Comparison of ENCODE assay signal across 8 cellular contexts in genomic region chr11:63020671-63021255, GRCh38. TPM values are rescaled to one million over a fixed set of nuclear protein-coding genes. Genes with fewer than 3 reads are reported as not detected.
A peak's percentile ranks its signal among the peaks of the same experiment; 100 is the strongest.
DNase-seq lines count a peak whose midpoint lies in the region; ATAC-seq, FAIRE-seq and TF ChIP-seq lines count a peak whose summit lies in the region.

No MANE protein-coding gene starts in this region.

- in situ Hi-C loops in transverse colon (cut with MboI; ENCODE audit: low pct_ligation_motif_present in 1 of 4, low pct_unique_long_range_greater_than_20kb in 1 of 4, low sequenced_read_pairs in 3 of 4), result loop anchor here in 3 of 4 donors (5.0 kb wide), 1 partner anchor 113 kb away; no protein-coding TSS in a partner anchor

- no peaks in the 10 kb centered on the region for H3K9me1 ChIP-seq in endothelial cell of umbilical vein (replicated peaks; ENCODE audit: control insufficient read depth, extremely low read depth, insufficient read depth, low read length)

- TF ChIP-seq POLR2A in endothelial cell of umbilical vein (IDR thresholded peaks at IDR 0.05; ENCODE audit: low read depth, low read length), result no peak
- no peak for TF ChIP-seq POLR2A in transverse colon (IDR thresholded peaks at IDR 0.05)

- intact Hi-C loops in PC-9 (cut with micrococcal nuclease; ENCODE audit: unreplicated experiment) (loop anchor here (5.0 kb wide), 1 partner anchor 233 kb away; the partner anchor contains the start of gene TMEM179B), endothelial cell of umbilical vein (cut with micrococcal nuclease) (loop anchor here (5.0 kb wide), 1 partner anchor 192 kb away; no protein-coding TSS in a partner anchor), transverse colon (cut with DNase I; ENCODE audit: low total_unique reads) (no loop called here)

- DNase-seq in NCI-H748 (lab: John Stamatoyannopoulos, UW; ENCODE audit: unreplicated experiment) (peak; percentile 19), NCI-H748 treated with DMSO at 0.1 percent for 48 hours (lab: John Stamatoyannopoulos, UW) (no peak), PC-9 (no peak), endothelial cell of umbilical vein (ENCODE audit: low read depth, low spot score) (no peak), transverse colon (no peak), AML-193 (lab: John Stamatoyannopoulos, UW) (no peak)
- DNase-seq in stimulated activated CD4-positive, alpha-beta T cell treated with anti-CD3 and anti-CD28 coated beads, TNF-alpha, amount 100 ng/mL, for 48 hours (ENCODE audit: low read depth in 3 of 3), result peak in 2 of 3 donors; percentile 12 to 20

- TF ChIP-seq CTCF in PC-9 (conservative IDR thresholded peaks at IDR 0.05), result peak; percentile 60
- peak; percentile 45 to 55 for TF ChIP-seq CTCF in endothelial cell of umbilical vein (IDR thresholded peaks at IDR 0.05; ENCODE audit: extremely low read depth in 1 of 2, insufficient read depth in 1 of 2, low read depth in 1 of 2, low read length in 2 of 2)
- TF ChIP-seq CTCF in transverse colon (IDR thresholded peaks at IDR 0.05), result peak in 2 of 5 experiments; percentile 8 to 10

- no peak overlapping the region for H3K9ac ChIP-seq in endothelial cell of umbilical vein (replicated peaks; ENCODE audit: extremely low read depth, insufficient read depth, low read length)

- H2AFZ ChIP-seq in PC-9 (no peak overlapping the region), endothelial cell of umbilical vein (ENCODE audit: low read depth, low read length) (no peak overlapping the region)

- H3K4me2 ChIP-seq in PC-9 (no peak overlapping the region), endothelial cell of umbilical vein (ENCODE audit: insufficient read depth, low read length) (no peak overlapping the region)

- H3K27me3 ChIP-seq in PC-9 (ENCODE audit: insufficient read depth, low read depth) (peaks cover 77% of the 10 kb centered on the region), endothelial cell of umbilical vein (ENCODE audit: control insufficient read depth in 2 of 2, insufficient read depth in 2 of 2, low read length in 2 of 2) (peaks cover 4 to 10% of the 10 kb centered on the region in 2 experiments), transverse colon (peaks cover 3% of the 10 kb centered on the region)

- no peak for FAIRE-seq in endothelial cell of umbilical vein (lab: Jason Lieb, UNC)

- H3K36me3 ChIP-seq in PC-9 (ENCODE audit: low read depth), result no peaks in the 10 kb centered on the region
- H3K36me3 ChIP-seq in endothelial cell of umbilical vein (ENCODE audit: control insufficient read depth in 2 of 2, extremely low read depth in 1 of 2, insufficient read depth in 2 of 2, low read length in 2 of 2), result no peaks in the 10 kb centered on the region
- no peaks in the 10 kb centered on the region for H3K36me3 ChIP-seq in transverse colon

- CTCF ChIA-PET in PC-9 (lab: Charles Lee), result interaction anchor here (0.5 kb wide), 1 partner anchor 147 kb away, joined by 9 read pairs; no protein-coding TSS in a partner anchor
- CTCF ChIA-PET in endothelial cell of umbilical vein (lab: Charles Lee), result interaction anchor here (0.6 to 8.7 kb wide), 10 partner anchors 9 to 1892 kb away, joined by 3 to 488 read pairs (median 4); no protein-coding TSS in a partner anchor

- no TSS peak for BruUV-seq in PC-9 (replicated peaks; lab: Mats Ljungman, UMichigan)
- BruUV-seq in endothelial cell of umbilical vein (replicated peaks; lab: Mats Ljungman, UMichigan), result no TSS peak

- no peak overlapping the region for H3K27ac ChIP-seq in PC-9
- H3K27ac ChIP-seq in endothelial cell of umbilical vein (ENCODE audit: insufficient read depth, low read depth, low read length), result no peak overlapping the region
- no peak overlapping the region for H3K27ac ChIP-seq in transverse colon

- POLR2A ChIA-PET in PC-9 (lab: Charles Lee; ENCODE audit: unreplicated experiment), result no interaction called here
- POLR2A ChIA-PET in endothelial cell of umbilical vein (lab: Charles Lee), result no interaction called here

- no peak for TF ChIP-seq EP300 in transverse colon (IDR thresholded peaks at IDR 0.05; ENCODE audit: low read depth)

- H3K9me3 ChIP-seq in PC-9 (ENCODE audit: insufficient read depth, low read depth) (no peaks in the 10 kb centered on the region), endothelial cell of umbilical vein (replicated peaks; ENCODE audit: control insufficient read depth, insufficient read depth, low read length) (no peaks in the 10 kb centered on the region), transverse colon (no peaks in the 10 kb centered on the region)

- no peaks in the 10 kb centered on the region for H3K4me1 ChIP-seq in PC-9 (replicated peaks; ENCODE audit: insufficient read depth)
- H3K4me1 ChIP-seq in endothelial cell of umbilical vein (ENCODE audit: control insufficient read depth, extremely low read depth, insufficient read depth, low read length), result peaks cover 10% of the 10 kb centered on the region
- peaks cover 0 to 5% (median 4%) of the 10 kb centered on the region in 4 donors for H3K4me1 ChIP-seq in transverse colon

- H3K9me2 ChIP-seq in PC-9 (ENCODE audit: insufficient read depth), result no peaks in the 10 kb centered on the region

- dilution Hi-C loops in endothelial cell of umbilical vein (cut with MboI; ENCODE audit: extremely low pct_ligation_motif_present, low sequenced_read_pairs), result no loop called here

- H3K79me2 ChIP-seq in PC-9 (ENCODE audit: low read depth), result no peaks in the 10 kb centered on the region
- H3K79me2 ChIP-seq in endothelial cell of umbilical vein (ENCODE audit: control insufficient read depth, insufficient read depth, low read length), result no peaks in the 10 kb centered on the region

- 54% methylated on average over 24 of the region's 24 CpGs; no CpG with 5 or more reads in 1 of the 2 donors for WGBS in transverse colon (ENCODE audit: low coverage in 1 of 2), 2 donors

- no peak overlapping the region for H3K4me3 ChIP-seq in PC-9
- no peak overlapping the region for H3K4me3 ChIP-seq in endothelial cell of umbilical vein (replicated peaks in 1 of 3; ENCODE audit: insufficient read depth in 1 of 3, low read depth in 1 of 3, low read length in 3 of 3)
- no peak overlapping the region for H3K4me3 ChIP-seq in transverse colon

- H4K20me1 ChIP-seq in PC-9 (ENCODE audit: insufficient read depth) (no peaks in the 10 kb centered on the region), endothelial cell of umbilical vein (replicated peaks; ENCODE audit: control insufficient read depth, extremely low read depth, insufficient read depth, low read length) (no peaks in the 10 kb centered on the region)

- no peaks in the 10 kb centered on the region for H3F3A ChIP-seq in PC-9 (ENCODE audit: insufficient read depth, low read depth)

- no peak for ATAC-seq in HG02973 (IDR thresholded peaks at IDR 0.05; ENCODE audit: unreplicated experiment)

TF ChIP-seq in endothelial cell of umbilical vein, 7 proteins besides CTCF, POLR2A, EP300 and RAD21:
- no peak for TF ChIP-seq FOS (IDR thresholded peaks at IDR 0.05; ENCODE audit: borderline replicate concordance, insufficient read depth, low read length)
- TF ChIP-seq, protein P1, sequence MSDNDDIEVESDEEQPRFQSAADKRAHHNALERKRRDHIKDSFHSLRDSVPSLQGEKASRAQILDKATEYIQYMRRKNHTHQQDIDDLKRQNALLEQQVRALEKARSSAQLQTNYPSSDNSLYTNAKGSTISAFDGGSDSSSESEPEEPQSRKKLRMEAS (IDR thresholded peaks at IDR 0.05; ENCODE audit: insufficient read depth, insufficient read length), result no peak
- TF ChIP-seq GATA2 (IDR thresholded peaks at IDR 0.05; ENCODE audit: insufficient read depth, insufficient read length, low read depth, low read length), result no peak
- TF ChIP-seq MYC (IDR thresholded peaks at IDR 0.05; ENCODE audit: low read depth, low read length), result no peak
- no peak for TF ChIP-seq POLR2AphosphoS5 (IDR thresholded peaks at IDR 0.05; ENCODE audit: insufficient read depth, low read depth, low read length)
- no peak for TF ChIP-seq JUN (IDR thresholded peaks at IDR 0.05; ENCODE audit: borderline replicate concordance, insufficient read depth, insufficient read length, low read depth)
- no peak for TF ChIP-seq EZH2 (IDR thresholded peaks at IDR 0.05; ENCODE audit: borderline replicate concordance, low read depth, low read length, severe bottlenecking)

RNA-seq across cellular contexts. Expression of gene SLC22A8, which starts 5.1 kb away (rescaled TPM):
- total RNA-seq in PC-9 (2021), result not detected in 2 replicates
- total RNA-seq in endothelial cell of umbilical vein, result not detected in 2 replicates
- polyA plus RNA-seq in endothelial cell of umbilical vein, result not detected in 2 replicates
- not detected in 2 replicates for polyA plus RNA-seq in endothelial cell of umbilical vein (2011; cell fraction: cytosol; rRNA removed)
- not detected in 2 replicates for polyA plus RNA-seq in endothelial cell of umbilical vein (2011; cell fraction: nucleus; rRNA removed)
- not detected in 2 replicates for polyA plus RNA-seq in endothelial cell of umbilical vein (2012)
- not detected in 2 replicates for polyA minus RNA-seq in endothelial cell of umbilical vein
- not detected for polyA minus RNA-seq in endothelial cell of umbilical vein (2011; cell fraction: cytosol; rRNA and poly(A)+ RNA removed)
- not detected in 2 replicates for polyA minus RNA-seq in endothelial cell of umbilical vein (2011; cell fraction: nucleus; rRNA and poly(A)+ RNA removed)
- not detected for total RNA-seq in transverse colon

RNA-seq across cellular contexts. Expression of gene SLC22A6, which starts 36.0 kb away (rescaled TPM):
- total RNA-seq in PC-9 (2021) (not detected in 2 replicates), endothelial cell of umbilical vein (not detected in 2 replicates), transverse colon (not detected)
- polyA plus RNA-seq in endothelial cell of umbilical vein, result not detected in 2 replicates
- polyA plus RNA-seq in endothelial cell of umbilical vein (2011; cell fraction: cytosol; rRNA removed), result not detected in 2 replicates
- polyA plus RNA-seq in endothelial cell of umbilical vein (2011; cell fraction: nucleus; rRNA removed), result not detected in 2 replicates
- not detected in 2 replicates for polyA plus RNA-seq in endothelial cell of umbilical vein (2012)
- not detected in 2 replicates for polyA minus RNA-seq in endothelial cell of umbilical vein
- not detected for polyA minus RNA-seq in endothelial cell of umbilical vein (2011; cell fraction: cytosol; rRNA and poly(A)+ RNA removed)
- not detected in 2 replicates for polyA minus RNA-seq in endothelial cell of umbilical vein (2011; cell fraction: nucleus; rRNA and poly(A)+ RNA removed)

Comparison
In these comparisons a context has a peak if more than half of its experiments do, and no peak if none do; other contexts are left out.
1. DNase-seq: peak in NCI-H748 (single experiment) and stimulated activated CD4-positive, alpha-beta T cell treated with anti-CD3 and anti-CD28 coated beads, TNF-alpha, amount 100 ng/mL, for 48 hours (2 of 3); none in NCI-H748 treated with DMSO at 0.1 percent for 48 hours (single experiment), PC-9 (0 of 2), endothelial cell of umbilical vein (single experiment), transverse colon (single experiment) and AML-193 (0 of 2).